Comparison of ENCODE assay signal across 9 cellular contexts in the genomic region with DNA sequence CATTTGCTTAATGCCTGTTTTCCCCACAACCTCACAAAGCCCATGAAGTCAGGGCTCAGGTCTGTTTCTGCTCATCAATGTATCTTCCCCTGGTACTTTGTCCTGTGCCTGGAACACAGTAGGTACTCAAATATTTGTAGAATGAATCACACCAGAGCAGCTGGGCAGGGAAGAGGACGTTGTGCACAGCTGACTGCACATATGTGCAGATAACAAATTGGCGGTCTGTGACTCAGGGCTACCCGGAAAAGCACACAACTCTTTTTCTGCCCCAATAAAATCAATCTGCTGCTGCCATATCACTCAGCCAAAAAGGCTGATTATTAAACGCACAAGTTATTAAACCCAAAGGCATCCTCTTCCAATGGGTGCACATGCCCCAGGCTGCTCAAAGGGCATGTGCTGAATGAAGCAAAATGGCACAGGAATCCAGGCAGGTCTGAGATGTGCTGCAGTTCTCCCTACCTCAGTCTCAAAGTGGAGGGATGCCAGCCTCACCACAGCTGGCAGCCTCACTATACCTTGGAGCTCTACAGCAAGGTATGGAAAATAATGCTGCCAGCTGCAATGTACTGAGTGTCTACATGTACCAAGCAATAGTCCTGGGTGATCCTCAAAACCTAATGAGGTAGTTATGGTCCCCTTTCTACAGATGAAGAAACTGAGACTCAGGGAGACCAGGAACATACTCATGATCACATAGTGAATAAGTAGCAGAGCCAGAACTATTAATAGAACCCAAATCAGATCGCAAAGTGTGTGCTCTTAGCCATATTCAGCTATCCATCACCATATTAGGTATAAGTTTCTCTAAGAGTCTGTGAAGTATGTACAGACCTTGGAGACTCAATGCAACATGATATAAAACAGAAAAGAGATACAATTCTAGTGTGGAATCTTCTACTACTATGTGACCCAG. TPM values are rescaled to one million over a fixed set of nuclear protein-coding genes. Genes with fewer than 3 reads are reported as not detected.
A peak's percentile ranks its signal among the peaks of the same experiment; 100 is the strongest.
DNase-seq lines count a peak whose midpoint lies in the region; ATAC-seq and TF ChIP-seq lines count a peak whose summit lies in the region.
"Had no signal": no experiment of that assay in that cellular context is flagged by ENCODE, and none has a peak within 500 bp of the region (broad histone marks: within the 10 kb centered on the region; RNA-seq: fewer than 3 reads in every experiment).

No MANE protein-coding gene starts in this region.

- H3K4ac ChIP-seq in IMR-90 (ENCODE audit: low read depth, low read length), result no peak overlapping the region

- no peak overlapping the region for H3K9ac ChIP-seq in IMR-90 (ENCODE audit: low read depth, low read length)

- no peak overlapping the region for H2BK5ac ChIP-seq in IMR-90 (ENCODE audit: low read depth, low read length, poor library complexity, severe bottlenecking)

- H2BK20ac ChIP-seq in IMR-90 (ENCODE audit: low read depth, low read length), result no peak overlapping the region

- no peak overlapping the region for H2AK5ac ChIP-seq in IMR-90 (ENCODE audit: low read depth, low read length)

- H3K23ac ChIP-seq in IMR-90 (ENCODE audit: low read depth, low read length), result no peak overlapping the region

- H3K4me3 ChIP-seq in IMR-90 (ENCODE audit: insufficient read depth, low read depth, low read length), result no peak overlapping the region
- H3K4me3 ChIP-seq in hepatocyte, result no peak overlapping the region
- peak overlapping the region; percentile 41 for H3K4me3 ChIP-seq in thoracic aorta

- peak; percentile 17 for DNase-seq in IMR-90
- DNase-seq in astrocyte of the hippocampus (ENCODE audit: low read depth, low spot score), result peak; percentile 90
- peak; percentile 76 for DNase-seq in hepatocyte (ENCODE audit: low spot score)
- no peak for DNase-seq in thoracic aorta (ENCODE audit: low spot score)
- no peak for DNase-seq in globus pallidus (ENCODE audit: low spot score)
- DNase-seq: activated T-cell treated with anti-CD3 and anti-CD28 coated beads for 4 hours had no signal

- WGBS in IMR-90 (ENCODE audit: extremely low coverage in 2 of 2, insufficient read length in 1 of 2), 2 experiments, result no CpG with 5 or more reads among the region's 5 CpGs
- WGBS in hepatocyte (ENCODE audit: low lambda C conversion rate, missing lambda C conversion rate), result 36% methylated on average over 5 of the region's 5 CpGs

- no peak for TF ChIP-seq CTCF in IMR-90 (conservative IDR thresholded peaks at IDR 0.05; ENCODE audit: low read depth, low read length)
- no peak for TF ChIP-seq CTCF in hepatocyte (IDR thresholded peaks at IDR 0.05; ENCODE audit: poor library complexity)
- no peak for TF ChIP-seq CTCF in thoracic aorta (IDR thresholded peaks at IDR 0.05)

- H3K9me3 ChIP-seq in IMR-90 (ENCODE audit: control insufficient read depth, insufficient read depth, low read length), result no peaks in the 10 kb centered on the region
- no peaks in the 10 kb centered on the region for H3K9me3 ChIP-seq in hepatocyte (ENCODE audit: low read depth)
- H3K9me3 ChIP-seq in thoracic aorta, result no peaks in the 10 kb centered on the region

- TF ChIP-seq POLR2A in IMR-90 (IDR thresholded peaks at IDR 0.05; ENCODE audit: low read depth, low read length), result no peak

- BruUV-seq in IMR-90 (replicated peaks; lab: Mats Ljungman, UMichigan), result no TSS peak

- H3K9me2 ChIP-seq in hepatocyte (replicated peaks; ENCODE audit: insufficient read depth), result no peaks in the 10 kb centered on the region

- no peak overlapping the region for H3K14ac ChIP-seq in IMR-90 (replicated peaks; ENCODE audit: low read depth, low read length)

- H4K91ac ChIP-seq in IMR-90 (ENCODE audit: insufficient read depth, low read depth, low read length), result no peak overlapping the region

- no peaks in the 10 kb centered on the region for H3K9me1 ChIP-seq in IMR-90 (ENCODE audit: insufficient read depth, low read length)

- dilution Hi-C loops in IMR-90 (cut with HindIII; ENCODE audit: low sequenced_read_pairs, unreplicated experiment), result no loop called here

- H3K18ac ChIP-seq in IMR-90 (ENCODE audit: low read depth, low read length), result no peak overlapping the region

- H4K20me1 ChIP-seq in IMR-90 (ENCODE audit: insufficient read depth, low read length) (no peaks in the 10 kb centered on the region), hepatocyte (ENCODE audit: insufficient read depth, poor library complexity, severe bottlenecking) (no peaks in the 10 kb centered on the region)

- H3K27ac ChIP-seq in IMR-90 (ENCODE audit: insufficient read depth, low read length) (no peak overlapping the region), hepatocyte (peak overlapping the region; percentile 82), thoracic aorta (peak overlapping the region; percentile 87 to 89)

- no peak overlapping the region for H2AFZ ChIP-seq in IMR-90 (replicated peaks; ENCODE audit: low read length, poor library complexity)
- H2AFZ ChIP-seq in hepatocyte, result no peak overlapping the region

- no peaks in the 10 kb centered on the region for H3K79me1 ChIP-seq in IMR-90 (ENCODE audit: low read depth in 1 of 2, low read length in 2 of 2)

- no peak overlapping the region for H2AK9ac ChIP-seq in IMR-90 (replicated peaks; ENCODE audit: low read depth, low read length, poor library complexity)

- TF ChIP-seq RAD21 in IMR-90 (IDR thresholded peaks at IDR 0.05; ENCODE audit: low read length), result no peak

- no peak overlapping the region for H4K8ac ChIP-seq in IMR-90 (ENCODE audit: low read depth in 2 of 2, low read length in 2 of 2)

- H3K4me1 ChIP-seq in IMR-90 (ENCODE audit: control insufficient read depth, insufficient read depth, low read length) (no peaks in the 10 kb centered on the region), hepatocyte (ENCODE audit: insufficient read depth) (peaks cover 31% of the 10 kb centered on the region), thoracic aorta (ENCODE audit: control insufficient read depth in 1 of 2, low read depth in 2 of 2) (peaks cover 79 to 100% of the 10 kb centered on the region in 2 donors)

- ATAC-seq in IMR-90 (ENCODE audit: low read depth), result no peak
- peak; percentile 35 for ATAC-seq in thoracic aorta (ENCODE audit: insufficient number of reproducible peaks, low FRiP score, low read depth)
- ATAC-seq in HG03139 (IDR thresholded peaks at IDR 0.05; ENCODE audit: unreplicated experiment), result no peak
- no peak for ATAC-seq in GM18517 (IDR thresholded peaks at IDR 0.05; ENCODE audit: unreplicated experiment)
- no peak for ATAC-seq in HG02759 (IDR thresholded peaks at IDR 0.05; ENCODE audit: unreplicated experiment)

- in situ Hi-C loops in IMR-90 (cut with MboI; ENCODE audit: low sequenced_read_pairs), result no loop called here

- POLR2A ChIA-PET in IMR-90 (lab: Charles Lee; ENCODE audit: unreplicated experiment), result no interaction called here

- no peak overlapping the region for H3K56ac ChIP-seq in IMR-90 (ENCODE audit: extremely low read depth, insufficient read depth, low read length)

- H2BK120ac ChIP-seq in IMR-90 (ENCODE audit: low read depth, low read length), result no peak overlapping the region

- H3K36me3 ChIP-seq in IMR-90 (ENCODE audit: control insufficient read depth, insufficient read depth, low read length) (no peaks in the 10 kb centered on the region), hepatocyte (replicated peaks; ENCODE audit: insufficient read depth, low read depth) (no peaks in the 10 kb centered on the region), thoracic aorta (peaks cover 3% of the 10 kb centered on the region)

- H3K27me3 ChIP-seq in IMR-90 (ENCODE audit: control insufficient read depth, insufficient read depth, low read length) (peaks cover 2% of the 10 kb centered on the region; the same call in 1 of the 2 replicates), hepatocyte (no peaks in the 10 kb centered on the region), thoracic aorta (replicated peaks; ENCODE audit: insufficient read depth) (no peaks in the 10 kb centered on the region)

- no peak overlapping the region for H3K4me2 ChIP-seq in IMR-90 (ENCODE audit: low read depth, low read length)
- H3K4me2 ChIP-seq in hepatocyte, result no peak overlapping the region

- H3K79me2 ChIP-seq in hepatocyte, result peaks cover 91% of the 10 kb centered on the region

- intact Hi-C loops in IMR-90 (cut with micrococcal nuclease), result no loop called here

- no peak overlapping the region for H4K5ac ChIP-seq in IMR-90 (ENCODE audit: low read depth, low read length)

- H2BK15ac ChIP-seq in IMR-90 (ENCODE audit: low read depth, low read length), result no peak overlapping the region

- CTCF ChIA-PET in IMR-90 (lab: Yijun Ruan, JAX), result no interaction called here

TF ChIP-seq in IMR-90, 13 proteins besides CTCF, POLR2A, EP300 and RAD21 (continues in another document):
- TF ChIP-seq MXI1 (IDR thresholded peaks at IDR 0.05; ENCODE audit: borderline replicate concordance, low read depth, low read length), result no peak
- TF ChIP-seq RFX5 (IDR thresholded peaks at IDR 0.05; ENCODE audit: low read depth, low read length), result no peak
- no peak for TF ChIP-seq CEBPB (IDR thresholded peaks at IDR 0.05; ENCODE audit: low read depth, low read length)
- no peak for TF ChIP-seq RCOR1 (IDR thresholded peaks at IDR 0.05; ENCODE audit: insufficient replicate concordance, low read length)
- no peak for TF ChIP-seq MAFK (IDR thresholded peaks at IDR 0.05; ENCODE audit: low read depth, low read length)
- no peak for TF ChIP-seq FOS (IDR thresholded peaks at IDR 0.05; ENCODE audit: low read depth, low read length)
- TF ChIP-seq MAZ (IDR thresholded peaks at IDR 0.05; ENCODE audit: borderline replicate concordance, low read depth, low read length), result no peak
- no peak for TF ChIP-seq USF2 (IDR thresholded peaks at IDR 0.05; ENCODE audit: low read depth, low read length)

RNA-seq across cellular contexts. Expression of gene SORBS1, which starts 43.4 kb away (rescaled TPM):
- total RNA-seq in IMR-90 (2012; rRNA removed) (under 0.01 and 0.18 TPM in 2 replicates), hepatocyte (33.1 and 40.2 TPM in 2 replicates), thoracic aorta (1,000 to 10,000 TPM; 1,110 to 1,659 TPM)
- polyA plus RNA-seq in IMR-90 (2012; rRNA removed) (0.17 and 0.32 TPM in 2 replicates), hepatocyte (17.0 and 18.2 TPM in 2 replicates)
- 0.05 TPM in 2 replicates for polyA plus RNA-seq in IMR-90 (2012; cell fraction: cytosol; rRNA removed)
- 0.13 and 0.28 TPM in 2 replicates for polyA plus RNA-seq in IMR-90 (2012; cell fraction: nucleus; rRNA removed; ENCODE audit: low replicate concordance)

Comparison
In these comparisons a context has a peak if more than half of its experiments do, and no peak if none do; other contexts are left out.
1. DNase-seq: peak in IMR-90 (single experiment), astrocyte of the hippocampus (single experiment) and hepatocyte (single experiment); none in thoracic aorta (single experiment) and globus pallidus (single experiment).
2. RNA of gene SORBS1, which starts 43.4 kb away (total RNA-seq): 1,110 to 1,659 TPM in thoracic aorta and 33.1 to 40.2 TPM in hepatocyte; under 0.01 to 0.18 TPM in IMR-90; every median in the first group is over 10 times any median in the second.